In the genomic region with DNA sequence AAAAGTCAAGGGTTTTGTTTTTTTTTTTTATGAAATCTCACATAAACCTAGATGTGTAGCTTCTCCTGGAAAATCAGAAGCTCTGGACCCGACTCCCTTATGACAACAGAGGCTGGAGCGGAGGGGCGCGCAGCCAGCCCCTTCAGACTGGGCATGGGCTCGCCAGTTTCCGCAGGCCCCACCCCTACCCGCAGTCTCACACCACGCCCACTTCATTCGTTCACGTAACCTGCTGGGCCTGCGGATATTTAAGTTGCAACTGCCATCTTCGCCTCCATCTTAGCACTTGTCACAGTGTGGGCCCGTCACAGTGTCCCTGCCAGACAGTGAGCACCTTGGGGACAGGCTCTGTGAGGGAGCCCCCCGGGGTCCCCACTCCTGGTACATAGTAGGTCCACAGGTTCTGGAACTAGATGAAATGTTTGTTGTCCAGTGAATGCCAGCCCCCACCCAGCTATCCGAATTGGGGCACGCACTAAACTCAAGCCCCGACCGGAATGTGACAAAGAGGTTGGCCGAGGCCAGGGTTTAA, we compare ENCODE assay signal across 19 cellular contexts.
DNase-seq lines count a peak whose midpoint lies in the region; ATAC-seq and TF ChIP-seq lines count a peak whose summit lies in the region.
"Had no signal": no experiment of that assay in that cellular context is flagged by ENCODE, and none has a peak within 500 bp of the region (broad histone marks: within the 10 kb centered on the region; RNA-seq: fewer than 3 reads in every experiment).

No MANE protein-coding gene starts in this region.

- intact Hi-C loops in esophagus muscularis mucosa (cut with DNase I): loop anchor here (5.0 kb wide), 1 partner anchor 86 kb away; no protein-coding TSS in a partner anchor

- H3K36me3 ChIP-seq in esophagus muscularis mucosa: no peaks in the 10 kb centered on the region
- no peaks in the 10 kb centered on the region for H3K36me3 ChIP-seq in lung (ENCODE audit: control insufficient read depth in 2 of 2, insufficient read depth in 2 of 2, low read length in 2 of 2)

- ATAC-seq in lung (ENCODE audit: insufficient read depth, low FRiP score): no peak
- no peak for ATAC-seq in stimulated activated memory B cell treated with anti-CD40 and anti-IgM and Interleukin-4, amounts not matched to agents 10 μg/mL and 1 μg/mL and 100 μg/mL, for 72 hours
- ATAC-seq: activated CD8-positive, alpha-beta memory T cell treated with anti-CD3 and anti-CD28 coated beads, Interleukin-2, amount 10 ng/mL, durations not matched to agents 7 days and 5 days; GM23338 had no signal

- CTCF ChIA-PET in RWPE1 (lab: Yijun Ruan, JAX): interaction anchor here (0.6 kb wide), 1 partner anchor 1218 kb away, joined by 5 read pairs; no protein-coding TSS in a partner anchor

- no peak for TF ChIP-seq POLR2A in esophagus muscularis mucosa (IDR thresholded peaks at IDR 0.05; ENCODE audit: low read depth)

- H3K36me3 Mint-ChIP-seq in stimulated activated memory B cell treated with anti-CD40 and anti-IgM and Interleukin-4, amounts not matched to agents 10 μg/mL and 1 μg/mL and 100 μg/mL, for 72 hours: no peaks in the 10 kb centered on the region
- H3K36me3 Mint-ChIP-seq: activated CD8-positive, alpha-beta memory T cell treated with anti-CD3 and anti-CD28 coated beads, Interleukin-2, amount 10 ng/mL, durations not matched to agents 7 days and 5 days; CD4-positive, alpha-beta memory T cell had no signal

- TF ChIP-seq CTCF in RWPE1 (conservative IDR thresholded peaks at IDR 0.05; ENCODE audit: low read depth) (no peak), esophagus muscularis mucosa (IDR thresholded peaks at IDR 0.05) (no peak), lung (IDR thresholded peaks at IDR 0.05; ENCODE audit: control extremely low read depth, extremely low read depth) (no peak)

- 0 out of 2 replicates have a peak overlapping the region, but pooled peaks have one; percentile 1 for H3K27ac ChIP-seq in RWPE1
- peak overlapping the region; percentile 78 to 88 (median 86) for H3K27ac ChIP-seq in esophagus muscularis mucosa (replicated peaks in 1 of 4)
- H3K27ac ChIP-seq in lung (ENCODE audit: low read depth in 1 of 2, low read length in 1 of 2): peak overlapping the region; percentile 87 to 90
- peak overlapping the region; percentile 53 for H3K27ac ChIP-seq in temporal lobe (ENCODE audit: low read depth, low read length)

- H3K4me1 Mint-ChIP-seq in stimulated activated memory B cell treated with anti-CD40 and anti-IgM and Interleukin-4, amounts not matched to agents 10 μg/mL and 1 μg/mL and 100 μg/mL, for 72 hours: peaks cover 22% of the 10 kb centered on the region
- H3K4me1 Mint-ChIP-seq: activated CD8-positive, alpha-beta memory T cell treated with anti-CD3 and anti-CD28 coated beads, Interleukin-2, amount 10 ng/mL, durations not matched to agents 7 days and 5 days; central memory CD8-positive, alpha-beta T cell had no signal

- H3K4me3 ChIP-seq in esophagus muscularis mucosa (no peak overlapping the region), lung (no peak overlapping the region)
- H3K4me3 ChIP-seq: GM23338 had no signal

- POLR2A ChIA-PET in RWPE1 (lab: Yijun Ruan, JAX; ENCODE audit: low non-redundant PET): no interaction called here

- no peaks in the 10 kb centered on the region for H3K9me3 Mint-ChIP-seq in stimulated activated memory B cell treated with anti-CD40 and anti-IgM and Interleukin-4, amounts not matched to agents 10 μg/mL and 1 μg/mL and 100 μg/mL, for 72 hours
- H3K9me3 Mint-ChIP-seq: activated T-helper 2 cell treated with anti-CD3 and anti-CD28 coated beads, Interferon-gamma antibody, Interleukin-2, Interleukin-4, amounts not matched to agents 10 μg/mL and 5 μg/mL and 100 μg/mL, durations not matched to agents 14 hours and 24 hours and 36 hours; CD4-positive, alpha-beta memory T cell; central memory CD8-positive, alpha-beta T cell; endodermal cell; GM23338 had no signal

- H3K4me3 Mint-ChIP-seq in stimulated activated memory B cell treated with anti-CD40 and anti-IgM and Interleukin-4, amounts not matched to agents 10 μg/mL and 1 μg/mL and 100 μg/mL, for 72 hours: no peak overlapping the region
- H3K4me3 Mint-ChIP-seq: activated CD8-positive, alpha-beta memory T cell treated with anti-CD3 and anti-CD28 coated beads, Interleukin-2, amount 10 ng/mL, durations not matched to agents 7 days and 5 days; CD4-positive, alpha-beta memory T cell; central memory CD8-positive, alpha-beta T cell; endodermal cell; GM23338 had no signal

- peak; percentile 1 for TF ChIP-seq EP300 in esophagus muscularis mucosa (IDR thresholded peaks at IDR 0.05)

- H3K9me3 ChIP-seq in esophagus muscularis mucosa: no peaks in the 10 kb centered on the region
- no peaks in the 10 kb centered on the region for H3K9me3 ChIP-seq in lung (ENCODE audit: control insufficient read depth in 2 of 2, insufficient read depth in 1 of 2, low read length in 1 of 2)

- 76% methylated on average over 19 of the region's 19 CpGs for WGBS in esophagus muscularis mucosa
- 70 to 85% methylated on average over 19 of the region's 19 CpGs for WGBS in lung, 2 donors

- peaks cover 22% of the 10 kb centered on the region for H3K27me3 Mint-ChIP-seq in stimulated activated memory B cell treated with anti-CD40 and anti-IgM and Interleukin-4, amounts not matched to agents 10 μg/mL and 1 μg/mL and 100 μg/mL, for 72 hours
- H3K27me3 Mint-ChIP-seq: CD4-positive, alpha-beta memory T cell; central memory CD8-positive, alpha-beta T cell had no signal

- H3K27ac Mint-ChIP-seq in stimulated activated memory B cell treated with anti-CD40 and anti-IgM and Interleukin-4, amounts not matched to agents 10 μg/mL and 1 μg/mL and 100 μg/mL, for 72 hours: no peak overlapping the region
- H3K27ac Mint-ChIP-seq: activated CD8-positive, alpha-beta memory T cell treated with anti-CD3 and anti-CD28 coated beads, Interleukin-2, amount 10 ng/mL, durations not matched to agents 7 days and 5 days; activated T-helper 2 cell treated with anti-CD3 and anti-CD28 coated beads, Interferon-gamma antibody, Interleukin-2, Interleukin-4, amounts not matched to agents 10 μg/mL and 5 μg/mL and 100 μg/mL, durations not matched to agents 14 hours and 24 hours and 36 hours; endodermal cell; GM23338 had no signal

- H3K4me1 ChIP-seq in esophagus muscularis mucosa: peaks cover 56 to 95% (median 80%) of the 10 kb centered on the region in 4 donors
- peaks cover 0 to 26% of the 10 kb centered on the region in 2 donors for H3K4me1 ChIP-seq in lung (ENCODE audit: control insufficient read depth in 2 of 2, insufficient read depth in 2 of 2, low read length in 2 of 2)

- DNase-seq in RWPE1 (ENCODE audit: low spot score): no peak
- no peak for DNase-seq in esophagus muscularis mucosa (ENCODE audit: extremely low spot score)
- DNase-seq in lung (ENCODE audit: low spot score): no peak
- no peak for DNase-seq in NCI-H1105 treated with DMSO at 0.1 percent for 48 hours (lab: John Stamatoyannopoulos, UW)
- DNase-seq in DMS114 treated with DMSO at 0.1 percent for 48 hours (lab: John Stamatoyannopoulos, UW; ENCODE audit: unreplicated experiment): no peak
- no peak for DNase-seq in T-helper 2 cell
- DNase-seq: activated CD4-positive, alpha-beta T cell treated with anti-CD3 and anti-CD28 coated beads for 1 hour; activated CD8-positive, alpha-beta memory T cell treated with anti-CD3 and anti-CD28 coated beads, Interleukin-2, amount 10 ng/mL, durations not matched to agents 7 days and 5 days; CD4-positive, alpha-beta memory T cell; endodermal cell; NCI-H1417 treated with DMSO at 0.1 percent for 48 hours; NCI-H2171; OCI-M1; T1000 had no signal

- H3K27me3 ChIP-seq in esophagus muscularis mucosa: no peaks in the 10 kb centered on the region
- H3K27me3 ChIP-seq in lung (ENCODE audit: control insufficient read depth, insufficient read depth): no peaks in the 10 kb centered on the region

Comparison
In these comparisons a context has a peak if more than half of its experiments do, and no peak if none do; other contexts are left out.
1. H3K27ac ChIP-seq: peak in every context shown above with its lines; median percentile 88 in lung; 86 in esophagus muscularis mucosa; 53 in temporal lobe; 1 in RWPE1.